ENCODE assay signal across 10 cellular contexts in genomic region chr12:110579239-110579888, GRCh38. TPM values are rescaled to one million over a fixed set of nuclear protein-coding genes. Genes with fewer than 3 reads are reported as not detected.
DNase-seq lines count a peak whose midpoint lies in the region; ATAC-seq, FAIRE-seq and TF ChIP-seq lines count a peak whose summit lies in the region.
"Had no signal": no experiment of that assay in that cellular context is flagged by ENCODE, and none has a peak within 500 bp of the region (broad histone marks: within the 10 kb centered on the region; RNA-seq: fewer than 3 reads in every experiment).

No MANE protein-coding gene starts in this region.

- H3K4me1 ChIP-seq in A549 (peaks cover 61% of the 10 kb centered on the region), upper lobe of right lung (peaks cover 34% of the 10 kb centered on the region), neural progenitor cell (peaks cover 11% of the 10 kb centered on the region)

- H3K4me3 Mint-ChIP-seq in activated CD8-positive, alpha-beta T cell treated with anti-CD3 and anti-CD28 coated beads, Interleukin-2, amount 10 ng/mL, durations not matched to agents 7 days and 5 days: peak overlapping the region; percentile 50
- H3K4me3 Mint-ChIP-seq in neural progenitor cell: no peak overlapping the region

- H3K9ac ChIP-seq in neural progenitor cell: no peak overlapping the region

- H3K4me3 ChIP-seq in A549: no peak overlapping the region
- H3K4me3 ChIP-seq in GM12865 (ENCODE audit: low read depth, low read length): peak overlapping the region; percentile 76
- H3K4me3 ChIP-seq in upper lobe of right lung: no peak overlapping the region
- no peak overlapping the region for H3K4me3 ChIP-seq in neural progenitor cell

- no peaks in the 10 kb centered on the region for H3K27me3 Mint-ChIP-seq in activated CD8-positive, alpha-beta T cell treated with anti-CD3 and anti-CD28 coated beads, Interleukin-2, amount 10 ng/mL, durations not matched to agents 7 days and 5 days (ENCODE audit: low read depth)
- H3K27me3 Mint-ChIP-seq in neural progenitor cell (ENCODE audit: insufficient read depth, low read depth): no peaks in the 10 kb centered on the region

- H3K79me2 ChIP-seq in neural progenitor cell (ENCODE audit: low read depth): peaks cover 85% of the 10 kb centered on the region

- no peak for TF ChIP-seq POLR2A in A549 (IDR thresholded peaks at IDR 0.05; ENCODE audit: low read length)

- no peak for DNase-seq in A549 (ENCODE audit: low read depth in 1 of 2, low spot score in 1 of 2)
- peak; percentile 58 for DNase-seq in GM12865 (ENCODE audit: low read depth)
- DNase-seq in activated CD8-positive, alpha-beta T cell treated with anti-CD3 and anti-CD28 coated beads, Interleukin-2, amount 10 ng/mL, durations not matched to agents 7 days and 5 days: no peak
- DNase-seq in left lobe of liver (ENCODE audit: low spot score): peak; percentile 42
- no peak for DNase-seq in upper lobe of right lung
- no peak for DNase-seq in neural progenitor cell (ENCODE audit: low spot score)
- DNase-seq: NCI-H524, posterior cingulate gyrus had no signal

- 91% methylated on average over 13 of the region's 13 CpGs for WGBS in A549 (ENCODE audit: missing lambda C conversion rate)

- peaks cover 78% of the 10 kb centered on the region for H3K4me1 Mint-ChIP-seq in activated CD8-positive, alpha-beta T cell treated with anti-CD3 and anti-CD28 coated beads, Interleukin-2, amount 10 ng/mL, durations not matched to agents 7 days and 5 days (ENCODE audit: low read depth)
- H3K4me1 Mint-ChIP-seq in neural progenitor cell: peaks cover 19% of the 10 kb centered on the region

- POLR2A ChIA-PET in A549 (lab: Yijun Ruan, JAX): no interaction called here
- POLR2A ChIA-PET in activated CD8-positive, alpha-beta T cell treated with anti-CD3 and anti-CD28 coated beads, Interleukin-2, amount 10 ng/mL, durations not matched to agents 7 days and 5 days (lab: Charles Lee): interaction anchor here (0.6 to 1.4 kb wide), 7 partner anchors 13 to 77 kb away, joined by 3 to 4 read pairs (median 3); partner anchors contain the start of genes RAD9B and VPS29

- H3K9me3 ChIP-seq in A549 (no peaks in the 10 kb centered on the region), upper lobe of right lung (no peaks in the 10 kb centered on the region), neural progenitor cell (ENCODE audit: low read depth) (no peaks in the 10 kb centered on the region)

- ATAC-seq in A549: no peak
- no peak for ATAC-seq in activated CD8-positive, alpha-beta T cell treated with anti-CD3 and anti-CD28 coated beads, Interleukin-2, amount 10 ng/mL, durations not matched to agents 7 days and 5 days
- no peak for ATAC-seq in left lobe of liver
- no peak for ATAC-seq in upper lobe of right lung
- ATAC-seq in GM21825 (IDR thresholded peaks at IDR 0.05; ENCODE audit: unreplicated experiment): no peak
- ATAC-seq in GM19023 (IDR thresholded peaks at IDR 0.05; ENCODE audit: unreplicated experiment): no peak

- TF ChIP-seq EP300 in A549 (IDR thresholded peaks at IDR 0.05): no peak

- no peaks in the 10 kb centered on the region for H3F3A ChIP-seq in neural progenitor cell (ENCODE audit: low read depth)

- intact Hi-C loops in upper lobe of right lung (cut with DNase I): no loop called here

- H2AFZ ChIP-seq in neural progenitor cell (replicated peaks): no peak overlapping the region

- no peak for TF ChIP-seq RAD21 in A549 (conservative IDR thresholded peaks at IDR 0.05 in 1 of 2, IDR thresholded peaks at IDR 0.05 in 1 of 2)

- H3K27ac ChIP-seq in A549 (peak overlapping the region in 1 of 2 experiments; percentile 61; a peak in 2 of 6 replicates), upper lobe of right lung (no peak overlapping the region), neural progenitor cell (no peak overlapping the region)

- H3K36me3 ChIP-seq in upper lobe of right lung: no peaks in the 10 kb centered on the region
- no peaks in the 10 kb centered on the region for H3K36me3 ChIP-seq in neural progenitor cell

- TF ChIP-seq CTCF in A549 (IDR thresholded peaks at IDR 0.05): no peak
- no peak for TF ChIP-seq CTCF in GM12865 (IDR thresholded peaks at IDR 0.05; ENCODE audit: insufficient read depth, low read depth, low read length, missing control alignments)
- no peak for TF ChIP-seq CTCF in upper lobe of right lung (IDR thresholded peaks at IDR 0.05)
- TF ChIP-seq CTCF in neural progenitor cell (IDR thresholded peaks at IDR 0.05): no peak

- H3K27me3 ChIP-seq in upper lobe of right lung (no peaks in the 10 kb centered on the region), neural progenitor cell (peaks cover 14% of the 10 kb centered on the region)

- H3K9me3 Mint-ChIP-seq in activated CD8-positive, alpha-beta T cell treated with anti-CD3 and anti-CD28 coated beads, Interleukin-2, amount 10 ng/mL, durations not matched to agents 7 days and 5 days (ENCODE audit: insufficient read depth): no peaks in the 10 kb centered on the region
- H3K9me3 Mint-ChIP-seq in neural progenitor cell: no peaks in the 10 kb centered on the region

- H3K36me3 Mint-ChIP-seq in activated CD8-positive, alpha-beta T cell treated with anti-CD3 and anti-CD28 coated beads, Interleukin-2, amount 10 ng/mL, durations not matched to agents 7 days and 5 days (ENCODE audit: low read depth): peaks cover 38% of the 10 kb centered on the region
- peaks cover 11% of the 10 kb centered on the region for H3K36me3 Mint-ChIP-seq in neural progenitor cell

- no peak for FAIRE-seq in A549 (lab: Jason Lieb, UNC)

- H3K4me2 ChIP-seq in A549 (peak overlapping the region; percentile 84), neural progenitor cell (no peak overlapping the region)

- H4K20me1 ChIP-seq in neural progenitor cell (ENCODE audit: low read depth): peaks cover 50% of the 10 kb centered on the region

- H3K27ac Mint-ChIP-seq in activated CD8-positive, alpha-beta T cell treated with anti-CD3 and anti-CD28 coated beads, Interleukin-2, amount 10 ng/mL, durations not matched to agents 7 days and 5 days: peak overlapping the region; percentile 91
- no peak overlapping the region for H3K27ac Mint-ChIP-seq in neural progenitor cell

- CTCF ChIA-PET in A549 (lab: Yijun Ruan, JAX): interaction anchor here (0.7 to 2.8 kb wide), 6 partner anchors 14 to 129 kb away, joined by 3 to 11 read pairs (median 4); partner anchors contain the start of gene ARPC3
- CTCF ChIA-PET in activated CD8-positive, alpha-beta T cell treated with anti-CD3 and anti-CD28 coated beads, Interleukin-2, amount 10 ng/mL, durations not matched to agents 7 days and 5 days (lab: Charles Lee): interaction anchor here (0.8 to 4.9 kb wide), 11 partner anchors 12 to 148 kb away, joined by 3 to 32 read pairs (median 4); partner anchors contain the start of genes ARPC3, FAM216A and GPN3

TF ChIP-seq in A549, 52 proteins besides CTCF, POLR2A, EP300 and RAD21:
- TF ChIP-seq FOSB (CRISPR knock-in tag; IDR thresholded peaks at IDR 0.05) (no peak), HOXB13 (CRISPR knock-in tag; IDR thresholded peaks at IDR 0.05; ENCODE audit: low read depth) (no peak), SMC3 (IDR thresholded peaks at IDR 0.05) (no peak), MAFK (IDR thresholded peaks at IDR 0.05; ENCODE audit: partially characterized antibody) (no peak), HOXB5 (CRISPR knock-in tag; IDR thresholded peaks at IDR 0.05) (no peak), CHD4 (IDR thresholded peaks at IDR 0.05; ENCODE audit: borderline replicate concordance) (no peak), RFX5 (IDR thresholded peaks at IDR 0.05) (no peak), EHF (CRISPR knock-in tag; IDR thresholded peaks at IDR 0.05) (no peak), KDM5A (IDR thresholded peaks at IDR 0.05) (no peak), NR3C1 (IDR thresholded peaks at IDR 0.05) (no peak), PHF8 (IDR thresholded peaks at IDR 0.05; ENCODE audit: borderline replicate concordance, low read depth) (no peak), POLR2AphosphoS2 (conservative IDR thresholded peaks at IDR 0.05; ENCODE audit: low read length) (no peak), RNF2 (IDR thresholded peaks at IDR 0.05; ENCODE audit: borderline replicate concordance, low read depth) (no peak), USF2 (IDR thresholded peaks at IDR 0.05) (no peak), MAX (IDR thresholded peaks at IDR 0.05) (no peak)
TF ChIP-seq in A549: peak in this region for 0.

RNA-seq across cellular contexts. Expression of gene PPTC7, which starts 3.8 kb away (rescaled TPM):
- polyA plus RNA-seq in A549 (2011; rRNA removed): 27.1 and 30.3 TPM in 2 replicates
- polyA plus RNA-seq in A549 (2012; cell fraction: cytosol; rRNA removed): 7.9 and 10.0 TPM in 2 replicates
- 4.8 and 6.7 TPM in 2 replicates for polyA plus RNA-seq in A549 (2012; cell fraction: nucleus; rRNA removed)
- 13.8 to 15.1 TPM (median 14.7 TPM) in 3 replicates for polyA plus RNA-seq in A549 (2017; fragmentation: RNase III; extraction: RNeasy Plus Mini Kit Qiagen cat#74134 plus additional on column Dnase treatment)
- 32.6 and 34.4 TPM in 2 replicates for polyA minus RNA-seq in A549 (2011; rRNA and poly(A)+ RNA removed)
- 10 to 100 TPM; 24.4 to 26.8 TPM for total RNA-seq in activated CD8-positive, alpha-beta T cell treated with anti-CD3 and anti-CD28 coated beads, Interleukin-2, amount 10 ng/mL, durations not matched to agents 7 days and 5 days
- 12.7 TPM for total RNA-seq in left lobe of liver
- total RNA-seq in upper lobe of right lung: 26.4 TPM
- total RNA-seq in neural progenitor cell (ENCODE audit: low replicate concordance): 9.1 and 11.2 TPM in 2 replicates

RNA-seq across cellular contexts. Expression of gene TCTN1, which starts 34.6 kb away (rescaled TPM):
- polyA plus RNA-seq in A549 (2011; rRNA removed) (56.9 and 62.2 TPM in 2 replicates), A549 (2017; fragmentation: RNase III; extraction: RNeasy Plus Mini Kit Qiagen cat#74134 plus additional on column Dnase treatment) (26.3 to 27.8 TPM (median 26.5 TPM) in 3 replicates)
- 26.2 and 35.0 TPM in 2 replicates for polyA plus RNA-seq in A549 (2012; cell fraction: cytosol; rRNA removed)
- 74.3 and 74.7 TPM in 2 replicates for polyA plus RNA-seq in A549 (2012; cell fraction: nucleus; rRNA removed)
- 27.0 and 30.7 TPM in 2 replicates for polyA minus RNA-seq in A549 (2011; rRNA and poly(A)+ RNA removed)
- total RNA-seq in activated CD8-positive, alpha-beta T cell treated with anti-CD3 and anti-CD28 coated beads, Interleukin-2, amount 10 ng/mL, durations not matched to agents 7 days and 5 days: 1 to 10 TPM; 5.9 to 7.9 TPM
- total RNA-seq in left lobe of liver (14.8 TPM), upper lobe of right lung (30.4 TPM), neural progenitor cell (ENCODE audit: low replicate concordance) (42.7 and 48.6 TPM in 2 replicates)

Comparison
In these comparisons a context has a peak if more than half of its experiments do, and no peak if none do; other contexts are left out.
1. DNase-seq: peak in GM12865 (single experiment) and left lobe of liver (single experiment); none in A549 (0 of 2), activated CD8-positive, alpha-beta T cell treated with anti-CD3 and anti-CD28 coated beads, Interleukin-2, amount 10 ng/mL, durations not matched to agents 7 days and 5 days (single experiment), upper lobe of right lung (single experiment) and neural progenitor cell (single experiment).